1 cellular context compared by ENCODE assay signal in genomic region chr20:37373020-37373592, GRCh38.
TF ChIP-seq lines count a peak whose summit lies in the region.

No MANE protein-coding gene starts in this region.

TF ChIP-seq in K562, 482 proteins besides CTCF, POLR2A, EP300 and RAD21 (continues in another document):
- TF ChIP-seq ZMIZ1 (IDR thresholded peaks at IDR 0.05; ENCODE audit: low read depth in 2 of 2, low read length in 2 of 2) (no peak), SUPT5H (IDR thresholded peaks at IDR 0.05) (no peak), NFE2L1 (tag; IDR thresholded peaks at IDR 0.05; ENCODE audit: borderline replicate concordance, low read depth) (no peak), DPF2 (IDR thresholded peaks at IDR 0.05) (no peak), MGA (IDR thresholded peaks at IDR 0.05) (no peak), RBBP5 (IDR thresholded peaks at IDR 0.05; ENCODE audit: borderline replicate concordance, insufficient read depth, low read length, poor library complexity, severe bottlenecking) (no peak), NRF1 (conservative IDR thresholded peaks at IDR 0.05 in 1 of 2, IDR thresholded peaks at IDR 0.05 in 1 of 2) (no peak), KAT8 (IDR thresholded peaks at IDR 0.05; ENCODE audit: low read depth) (no peak), ZNF707 (CRISPR knock-in tag; conservative IDR thresholded peaks at IDR 0.05) (0 out of 2 replicates have a peak, but pooled peaks have one; percentile 48), BRF2 (IDR thresholded peaks at IDR 0.05; ENCODE audit: borderline replicate concordance, insufficient read depth, insufficient read length) (no peak), MAZ (CRISPR knock-in tag; conservative IDR thresholded peaks at IDR 0.05 in 1 of 2, IDR thresholded peaks at IDR 0.05 in 1 of 2) (no peak), TAF9B (IDR thresholded peaks at IDR 0.05; ENCODE audit: partially characterized antibody) (peak; percentile 20), GABPB2 (CRISPR knock-in tag; conservative IDR thresholded peaks at IDR 0.05) (0 out of 2 replicates have a peak, but pooled peaks have one; percentile 65), KLF13 (tag; IDR thresholded peaks at IDR 0.05; ENCODE audit: borderline replicate concordance, low read depth) (no peak), E2F3 (CRISPR knock-in tag; IDR thresholded peaks at IDR 0.05) (no peak), ZNF253 (CRISPR knock-in tag; conservative IDR thresholded peaks at IDR 0.05) (no peak), TARDBP (IDR thresholded peaks at IDR 0.05) (no peak), ZNF395 (CRISPR knock-in tag; IDR thresholded peaks at IDR 0.05) (no peak), HBP1 (CRISPR knock-in tag; IDR thresholded peaks at IDR 0.05) (no peak), FOXK2 (conservative IDR thresholded peaks at IDR 0.05 in 1 of 2, IDR thresholded peaks at IDR 0.05 in 1 of 2; ENCODE audit: low read depth in 2 of 2) (no peak)
- TF ChIP-seq, protein P1, sequence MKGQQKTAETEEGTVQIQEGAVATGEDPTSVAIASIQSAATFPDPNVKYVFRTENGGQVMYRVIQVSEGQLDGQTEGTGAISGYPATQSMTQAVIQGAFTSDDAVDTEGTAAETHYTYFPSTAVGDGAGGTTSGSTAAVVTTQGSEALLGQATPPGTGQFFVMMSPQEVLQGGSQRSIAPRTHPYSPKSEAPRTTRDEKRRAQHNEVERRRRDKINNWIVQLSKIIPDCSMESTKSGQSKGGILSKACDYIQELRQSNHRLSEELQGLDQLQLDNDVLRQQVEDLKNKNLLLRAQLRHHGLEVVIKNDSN (CRISPR knock-in tag; IDR thresholded peaks at IDR 0.05): no peak
- TF ChIP-seq, protein P2, sequence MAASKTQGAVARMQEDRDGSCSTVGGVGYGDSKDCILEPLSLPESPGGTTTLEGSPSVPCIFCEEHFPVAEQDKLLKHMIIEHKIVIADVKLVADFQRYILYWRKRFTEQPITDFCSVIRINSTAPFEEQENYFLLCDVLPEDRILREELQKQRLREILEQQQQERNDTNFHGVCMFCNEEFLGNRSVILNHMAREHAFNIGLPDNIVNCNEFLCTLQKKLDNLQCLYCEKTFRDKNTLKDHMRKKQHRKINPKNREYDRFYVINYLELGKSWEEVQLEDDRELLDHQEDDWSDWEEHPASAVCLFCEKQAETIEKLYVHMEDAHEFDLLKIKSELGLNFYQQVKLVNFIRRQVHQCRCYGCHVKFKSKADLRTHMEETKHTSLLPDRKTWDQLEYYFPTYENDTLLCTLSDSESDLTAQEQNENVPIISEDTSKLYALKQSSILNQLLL (CRISPR knock-in tag; IDR thresholded peaks at IDR 0.05; ENCODE audit: borderline replicate concordance): peak; percentile 97
- TF ChIP-seq, protein P3, sequence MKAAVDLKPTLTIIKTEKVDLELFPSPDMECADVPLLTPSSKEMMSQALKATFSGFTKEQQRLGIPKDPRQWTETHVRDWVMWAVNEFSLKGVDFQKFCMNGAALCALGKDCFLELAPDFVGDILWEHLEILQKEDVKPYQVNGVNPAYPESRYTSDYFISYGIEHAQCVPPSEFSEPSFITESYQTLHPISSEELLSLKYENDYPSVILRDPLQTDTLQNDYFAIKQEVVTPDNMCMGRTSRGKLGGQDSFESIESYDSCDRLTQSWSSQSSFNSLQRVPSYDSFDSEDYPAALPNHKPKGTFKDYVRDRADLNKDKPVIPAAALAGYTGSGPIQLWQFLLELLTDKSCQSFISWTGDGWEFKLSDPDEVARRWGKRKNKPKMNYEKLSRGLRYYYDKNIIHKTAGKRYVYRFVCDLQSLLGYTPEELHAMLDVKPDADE (conservative IDR thresholded peaks at IDR 0.05; ENCODE audit: control insufficient read depth, low read depth, low read length): no peak
